In the genomic region with DNA sequence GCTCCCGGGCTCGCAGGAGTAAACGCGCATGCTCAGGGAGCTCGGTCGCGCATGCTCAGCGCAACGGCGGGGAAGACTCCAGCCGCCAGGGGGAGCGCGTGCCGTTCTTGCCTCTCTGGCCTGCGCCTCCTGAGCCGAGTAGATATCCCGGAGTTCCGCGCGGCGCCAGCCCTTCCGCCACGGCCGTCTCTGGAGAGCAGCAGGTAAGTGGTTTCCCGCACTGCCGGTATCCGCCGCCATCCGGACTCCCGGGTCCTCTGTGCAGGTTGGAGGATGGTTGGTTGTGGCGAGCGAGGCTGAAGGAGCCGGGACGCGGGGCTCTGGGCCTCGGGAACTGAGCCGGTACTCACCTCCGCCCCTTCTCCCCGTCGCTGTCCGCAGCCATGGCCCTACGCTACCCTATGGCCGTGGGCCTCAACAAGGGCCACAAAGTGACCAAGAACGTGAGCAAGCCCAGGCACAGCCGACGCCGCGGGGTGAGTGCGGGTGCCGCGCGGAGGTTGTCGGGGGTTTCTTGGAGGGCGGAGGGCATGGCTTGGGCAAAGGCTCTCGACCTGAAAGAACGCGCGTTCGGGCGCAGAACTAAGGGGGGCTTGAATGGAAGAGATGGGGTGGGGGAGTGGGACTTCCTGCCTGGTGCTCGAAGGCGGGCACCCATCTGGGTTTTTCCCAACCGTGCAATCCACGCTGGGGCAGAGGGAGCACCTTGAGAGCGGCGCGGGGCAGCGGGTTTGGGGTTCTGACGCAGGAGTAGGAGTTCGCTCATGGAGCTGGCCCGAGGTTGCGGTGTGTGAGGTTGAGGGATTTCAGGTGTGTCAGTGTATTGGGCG, we compare ENCODE assay signal across 1 cellular context.
A peak's percentile ranks its signal among the peaks of the same experiment; 100 is the strongest.
TF ChIP-seq lines count a peak whose summit lies in the region.

A gene (plus strand): TSS at position 171 of the 830 bp plus-strand sequence. CDS start 213 bp downstream, at position 384.

TF ChIP-seq in IMR-90, 13 proteins besides CTCF, POLR2A, EP300 and RAD21:
- TF ChIP-seq SMC3 (IDR thresholded peaks at IDR 0.05; ENCODE audit: low read depth, low read length) (peak; percentile 29; the same call in 1 of the 2 replicates), MAZ (IDR thresholded peaks at IDR 0.05; ENCODE audit: borderline replicate concordance, low read depth, low read length) (no peak; the same call in 1 of the 2 replicates), RCOR1 (IDR thresholded peaks at IDR 0.05; ENCODE audit: insufficient replicate concordance, low read length) (peak; percentile 45)
- TF ChIP-seq, protein P1, sequence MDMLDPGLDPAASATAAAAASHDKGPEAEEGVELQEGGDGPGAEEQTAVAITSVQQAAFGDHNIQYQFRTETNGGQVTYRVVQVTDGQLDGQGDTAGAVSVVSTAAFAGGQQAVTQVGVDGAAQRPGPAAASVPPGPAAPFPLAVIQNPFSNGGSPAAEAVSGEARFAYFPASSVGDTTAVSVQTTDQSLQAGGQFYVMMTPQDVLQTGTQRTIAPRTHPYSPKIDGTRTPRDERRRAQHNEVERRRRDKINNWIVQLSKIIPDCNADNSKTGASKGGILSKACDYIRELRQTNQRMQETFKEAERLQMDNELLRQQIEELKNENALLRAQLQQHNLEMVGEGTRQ (IDR thresholded peaks at IDR 0.05; ENCODE audit: low read depth, low read length) = peak; percentile 36; the same call in 1 of the 2 replicates
TF ChIP-seq in IMR-90: peak in this region for 3.
